In genomic region chr7:1027285-1028043, GRCh38 we compare ENCODE assay signal across 8 cellular contexts. TPM values are rescaled to one million over a fixed set of nuclear protein-coding genes. Genes with fewer than 3 reads are reported as not detected.
DNase-seq lines count a peak whose midpoint lies in the region; ATAC-seq and TF ChIP-seq lines count a peak whose summit lies in the region.

No MANE protein-coding gene starts in this region.

- peak; percentile 26 to 33 for DNase-seq in NOMO-1 (lab: John Stamatoyannopoulos, UW; ENCODE audit: unreplicated experiment in 2 of 2)
- DNase-seq in NOMO-1 treated with DMSO at 0.1 percent for 48 hours (lab: John Stamatoyannopoulos, UW; ENCODE audit: unreplicated experiment) = no peak
- DNase-seq in WTC11 (ENCODE audit: low spot score) = no peak
- DNase-seq in fibroblast of villous mesenchyme (ENCODE audit: low read depth) = peak; percentile 43
- DNase-seq in osteocyte (ENCODE audit: extremely low spot score, unreplicated experiment) = no peak
- no peak for DNase-seq in NCI-H2171 (lab: John Stamatoyannopoulos, UW)
- no peak for DNase-seq in H4 (ENCODE audit: low spot score)

- H3K27me3 Mint-ChIP-seq in WTC11 (ENCODE audit: low read depth) (no peaks in the 10 kb centered on the region), osteocyte (ENCODE audit: unreplicated experiment) (no peaks in the 10 kb centered on the region)

- H3K36me3 Mint-ChIP-seq in WTC11 = peaks cover 3% of the 10 kb centered on the region; the same call in 1 of the 2 replicates
- peaks cover 8% of the 10 kb centered on the region for H3K36me3 Mint-ChIP-seq in osteocyte (ENCODE audit: unreplicated experiment)

- no peak for TF ChIP-seq CTCF in WTC11 (IDR thresholded peaks at IDR 0.05)
- no peak for TF ChIP-seq CTCF in fibroblast of villous mesenchyme (IDR thresholded peaks at IDR 0.05; ENCODE audit: insufficient read depth, low read depth, low read length)
- no peak for TF ChIP-seq CTCF in osteocyte (IDR thresholded peaks at IDR 0.05)

- H3K4me3 ChIP-seq in fibroblast of villous mesenchyme (ENCODE audit: low read depth, low read length) = peak overlapping the region; percentile 66

- no peaks in the 10 kb centered on the region for H3K9me3 Mint-ChIP-seq in WTC11
- H3K9me3 Mint-ChIP-seq in osteocyte (ENCODE audit: unreplicated experiment) = no peaks in the 10 kb centered on the region

- H3K4me3 Mint-ChIP-seq in WTC11 = peak overlapping the region; percentile 63
- peak overlapping the region; percentile 80 for H3K4me3 Mint-ChIP-seq in osteocyte (ENCODE audit: unreplicated experiment)

- POLR2A ChIA-PET in WTC11 (lab: Charles Lee) = interaction anchor here (1.3 kb wide), 1 partner anchor 15 kb away, joined by 3 read pairs; no protein-coding TSS in a partner anchor

- peak overlapping the region; percentile 86 for H3K27ac Mint-ChIP-seq in WTC11
- H3K27ac Mint-ChIP-seq in osteocyte (ENCODE audit: unreplicated experiment) = peak overlapping the region; percentile 85

- peak; percentile 5 for ATAC-seq in HG03064 (IDR thresholded peaks at IDR 0.05; ENCODE audit: low read depth, unreplicated experiment)
- peak; percentile 5; the same call in 1 of the 2 replicates for ATAC-seq in WTC11

- H3K4me1 Mint-ChIP-seq in WTC11 (peaks cover 7% of the 10 kb centered on the region; the same call in 1 of the 2 replicates), osteocyte (ENCODE audit: unreplicated experiment) (peaks cover 19% of the 10 kb centered on the region)

- CTCF ChIA-PET in WTC11 (lab: Charles Lee) = interaction anchor here (0.6 to 3.1 kb wide), 6 partner anchors 17 to 69 kb away, joined by 3 to 22 read pairs (median 4); partner anchors contain the start of gene GPR146

TF ChIP-seq in WTC11, 78 proteins besides CTCF, POLR2A, EP300 and RAD21:
- TF ChIP-seq FOXP1 (CRISPR knock-in tag; IDR thresholded peaks at IDR 0.05; ENCODE audit: borderline replicate concordance) (peak; percentile 11; the same call in 1 of the 2 replicates), ZNF423 (CRISPR knock-in tag; IDR thresholded peaks at IDR 0.05) (peak; percentile 7; the same call in 1 of the 2 replicates), HMGXB4 (CRISPR knock-in tag; IDR thresholded peaks at IDR 0.05) (peak; percentile 36; the same call in 1 of the 2 replicates), ZNF263 (CRISPR knock-in tag; IDR thresholded peaks at IDR 0.05; ENCODE audit: low read depth) (no peak)

RNA-seq across cellular contexts. Expression of gene GPR146, which starts 16.9 kb away (rescaled TPM):
- total RNA-seq in WTC11 (2021) (0.87 to 1.1 TPM (median 0.92 TPM) in 3 replicates), fibroblast of villous mesenchyme (under 0.01 TPM in 1 of 2 replicates, not detected in the other), osteocyte (1.9 and 2.8 TPM in 2 replicates)
- 3.4 and 5.7 TPM in 2 replicates for total RNA-seq in H4 (2014; rRNA removed; shearing (Covaris generic))

RNA-seq across cellular contexts. Expression of gene CYP2W1, which starts 44.5 kb away (rescaled TPM):
- 0.48 TPM in 1 of 3 replicates, not detected in the others for total RNA-seq in WTC11 (2021)
- under 0.01 TPM in 1 of 2 replicates, not detected in the other for total RNA-seq in fibroblast of villous mesenchyme
- total RNA-seq in osteocyte = not detected in 2 replicates
- total RNA-seq in H4 (2014; rRNA removed; shearing (Covaris generic)) = not detected in 2 replicates

RNA-seq across cellular contexts. Expression of gene COX19, which starts 52.1 kb away (rescaled TPM):
- total RNA-seq in WTC11 (2021) (10.2 to 13.2 TPM (median 10.4 TPM) in 3 replicates), fibroblast of villous mesenchyme (7.4 and 8.2 TPM in 2 replicates), osteocyte (11.2 and 11.4 TPM in 2 replicates)
- 8.3 and 10.2 TPM in 2 replicates for total RNA-seq in H4 (2014; rRNA removed; shearing (Covaris generic))

Comparison
In these comparisons a context has a peak if more than half of its experiments do, and no peak if none do; other contexts are left out.
1. DNase-seq: peak in NOMO-1 (2 of 2) and fibroblast of villous mesenchyme (single experiment); none in NOMO-1 treated with DMSO at 0.1 percent for 48 hours (single experiment), WTC11 (single experiment), osteocyte (single experiment), NCI-H2171 (single experiment) and H4 (single experiment).